ENCODE assay signal across 9 cellular contexts in genomic region chr6:2563635-2564034, GRCh38.
A peak's percentile ranks its signal among the peaks of the same experiment; 100 is the strongest.
DNase-seq lines count a peak whose midpoint lies in the region; ATAC-seq, FAIRE-seq and TF ChIP-seq lines count a peak whose summit lies in the region.
"Had no signal": no experiment of that assay in that cellular context is flagged by ENCODE, and none has a peak within 500 bp of the region (broad histone marks: within the 10 kb centered on the region; RNA-seq: fewer than 3 reads in every experiment).

No MANE protein-coding gene starts in this region.

- peak overlapping the region; percentile 50 for H2AFZ ChIP-seq in hepatocyte

- DNase-seq in GM18507 (ENCODE audit: extremely low spot score, insufficient read length, low read depth) (peak; percentile 14), GM20000 (ENCODE audit: low spot score) (peak; percentile 58), hepatocyte (ENCODE audit: low spot score) (peak; percentile 20), EL (no peak), ovary (no peak), tibial nerve (ENCODE audit: low spot score in 2 of 2) (no peak), globus pallidus (ENCODE audit: low spot score) (no peak)
- DNase-seq: NCI-H146 had no signal

- H3K79me2 ChIP-seq in hepatocyte: no peaks in the 10 kb centered on the region

- WGBS in hepatocyte (ENCODE audit: low lambda C conversion rate, missing lambda C conversion rate): 25% methylated on average over 6 of the region's 6 CpGs
- 36 to 47% (median 40%) methylated on average over 6 of the region's 6 CpGs for WGBS in ovary, 3 donors
- WGBS in tibial nerve, 2 donors: 70 to 81% methylated on average over 6 of the region's 6 CpGs

- H3K36me3 ChIP-seq in hepatocyte (replicated peaks; ENCODE audit: insufficient read depth, low read depth): no peaks in the 10 kb centered on the region
- H3K36me3 ChIP-seq in ovary: no peaks in the 10 kb centered on the region
- no peaks in the 10 kb centered on the region for H3K36me3 ChIP-seq in tibial nerve

- H3K4me3 ChIP-seq in hepatocyte: no peak overlapping the region
- H3K4me3 ChIP-seq in ovary: no peak overlapping the region
- H3K4me3 ChIP-seq in tibial nerve: no peak overlapping the region

- H4K20me1 ChIP-seq in hepatocyte (ENCODE audit: insufficient read depth, poor library complexity, severe bottlenecking): no peaks in the 10 kb centered on the region

- intact Hi-C loops in ovary (cut with DNase I): no loop called here

- ATAC-seq in HG03520 (IDR thresholded peaks at IDR 0.05; ENCODE audit: unreplicated experiment): peak; percentile 85

- no peak for TF ChIP-seq EP300 in ovary (IDR thresholded peaks at IDR 0.05)
- no peak for TF ChIP-seq EP300 in tibial nerve (IDR thresholded peaks at IDR 0.05)

- no peaks in the 10 kb centered on the region for H3K27me3 ChIP-seq in hepatocyte
- H3K27me3 ChIP-seq in ovary: no peaks in the 10 kb centered on the region
- H3K27me3 ChIP-seq in tibial nerve: no peaks in the 10 kb centered on the region

- H3K4me1 ChIP-seq in hepatocyte (ENCODE audit: insufficient read depth) (peaks cover 22% of the 10 kb centered on the region), ovary (ENCODE audit: insufficient read depth) (no peaks in the 10 kb centered on the region), tibial nerve (peaks cover 0 to 18% (median 3%) of the 10 kb centered on the region in 4 donors)

- FAIRE-seq in GM18507 (lab: Jason Lieb, UNC): peak; percentile 67

- peak overlapping the region; percentile 51 for H3K4me2 ChIP-seq in hepatocyte

- TF ChIP-seq CTCF in GM20000 (IDR thresholded peaks at IDR 0.05; ENCODE audit: extremely low read depth, missing control alignments) (no peak), hepatocyte (IDR thresholded peaks at IDR 0.05; ENCODE audit: poor library complexity) (no peak), ovary (IDR thresholded peaks at IDR 0.05) (no peak), tibial nerve (IDR thresholded peaks at IDR 0.05) (no peak)

- no peak for TF ChIP-seq POLR2A in ovary (IDR thresholded peaks at IDR 0.05)
- no peak for TF ChIP-seq POLR2A in tibial nerve (IDR thresholded peaks at IDR 0.05)

- peak overlapping the region; percentile 84 for H3K27ac ChIP-seq in hepatocyte
- no peak overlapping the region for H3K27ac ChIP-seq in ovary
- no peak overlapping the region for H3K27ac ChIP-seq in tibial nerve

- H3K9me2 ChIP-seq in hepatocyte (replicated peaks; ENCODE audit: insufficient read depth): no peaks in the 10 kb centered on the region

- H3K9me3 ChIP-seq in hepatocyte (ENCODE audit: low read depth) (no peaks in the 10 kb centered on the region), ovary (no peaks in the 10 kb centered on the region), tibial nerve (no peaks in the 10 kb centered on the region)

Comparison
In these comparisons a context has a peak if more than half of its experiments do, and no peak if none do; other contexts are left out.
1. DNase-seq: peak in GM18507 (single experiment), GM20000 (single experiment) and hepatocyte (single experiment); none in EL (single experiment), ovary (0 of 5), tibial nerve (0 of 2) and globus pallidus (single experiment).